Comparison of ENCODE assay signal across 8 cellular contexts in genomic region chr2:240134956-240135520, GRCh38. TPM values are rescaled to one million over a fixed set of nuclear protein-coding genes. Genes with fewer than 3 reads are reported as not detected.
A peak's percentile ranks its signal among the peaks of the same experiment; 100 is the strongest.
DNase-seq lines count a peak whose midpoint lies in the region; ATAC-seq lines count a peak whose summit lies in the region.

No MANE protein-coding gene starts in this region.

- POLR2A ChIA-PET in activated naive CD8-positive, alpha-beta T cell treated with anti-CD3 and anti-CD28 coated beads, Interleukin-2, amount 10 ng/mL, durations not matched to agents 7 days and 5 days (lab: Charles Lee): interaction anchor here (0.7 to 1.3 kb wide), 2 partner anchors 110 to 301 kb away, joined by 3 to 9 read pairs; partner anchors contain the start of gene NDUFA10

- H3K36me3 Mint-ChIP-seq in activated naive CD8-positive, alpha-beta T cell treated with anti-CD3 and anti-CD28 coated beads, Interleukin-2, amount 10 ng/mL, durations not matched to agents 7 days and 5 days: no peaks in the 10 kb centered on the region
- peaks cover 16 to 36% of the 10 kb centered on the region in 2 donors for H3K36me3 Mint-ChIP-seq in stimulated activated naive B cell treated with anti-CD40 and anti-IgM and Interleukin-4, amounts not matched to agents 10 μg/mL and 1 μg/mL and 100 μg/mL, for 72 hours

- H3K27ac ChIP-seq in HUES48 (ENCODE audit: low read depth, low read length) (no peak overlapping the region), iPS-20b (ENCODE audit: low read length) (no peak overlapping the region)

- peak overlapping the region; percentile 88 for H3K27ac Mint-ChIP-seq in activated naive CD8-positive, alpha-beta T cell treated with anti-CD3 and anti-CD28 coated beads, Interleukin-2, amount 10 ng/mL, durations not matched to agents 7 days and 5 days
- peak overlapping the region; percentile 95 for H3K27ac Mint-ChIP-seq in stimulated activated naive B cell treated with anti-CD40 and anti-IgM and Interleukin-4, amounts not matched to agents 10 μg/mL and 1 μg/mL and 100 μg/mL, for 72 hours

- peak overlapping the region; percentile 94 for H3K4me3 ChIP-seq in HUES48 (ENCODE audit: low read depth, low read length)
- H3K4me3 ChIP-seq in iPS-20b (ENCODE audit: low read length): peak overlapping the region; percentile 80

- H3K9me3 Mint-ChIP-seq in activated naive CD8-positive, alpha-beta T cell treated with anti-CD3 and anti-CD28 coated beads, Interleukin-2, amount 10 ng/mL, durations not matched to agents 7 days and 5 days: no peaks in the 10 kb centered on the region
- no peaks in the 10 kb centered on the region for H3K9me3 Mint-ChIP-seq in stimulated activated naive B cell treated with anti-CD40 and anti-IgM and Interleukin-4, amounts not matched to agents 10 μg/mL and 1 μg/mL and 100 μg/mL, for 72 hours

- H3K36me3 ChIP-seq in HUES48 (ENCODE audit: control insufficient read depth, insufficient read depth, low read length) (peaks cover 38% of the 10 kb centered on the region), iPS-20b (ENCODE audit: insufficient read depth, low read depth, low read length) (peaks cover 39% of the 10 kb centered on the region)

- H3K4me3 Mint-ChIP-seq in activated naive CD8-positive, alpha-beta T cell treated with anti-CD3 and anti-CD28 coated beads, Interleukin-2, amount 10 ng/mL, durations not matched to agents 7 days and 5 days: peak overlapping the region; percentile 93
- peak overlapping the region; percentile 92 to 98 for H3K4me3 Mint-ChIP-seq in stimulated activated naive B cell treated with anti-CD40 and anti-IgM and Interleukin-4, amounts not matched to agents 10 μg/mL and 1 μg/mL and 100 μg/mL, for 72 hours

- DNase-seq in activated naive CD8-positive, alpha-beta T cell treated with anti-CD3 and anti-CD28 coated beads, Interleukin-2, amount 10 ng/mL, durations not matched to agents 7 days and 5 days: peak; percentile 21
- DNase-seq in stimulated activated naive B cell treated with anti-CD40 and anti-IgM and Interleukin-4, amounts not matched to agents 10 μg/mL and 1 μg/mL and 100 μg/mL, for 72 hours: no peak
- DNase-seq in DMS79 treated with DMSO at 0.1 percent for 48 hours (lab: John Stamatoyannopoulos, UW): no peak
- DNase-seq in RPMI8226: no peak

- ATAC-seq in activated naive CD8-positive, alpha-beta T cell treated with anti-CD3 and anti-CD28 coated beads, Interleukin-2, amount 10 ng/mL, durations not matched to agents 7 days and 5 days (ENCODE audit: low read depth): no peak
- ATAC-seq in stimulated activated naive B cell treated with anti-CD40 and anti-IgM and Interleukin-4, amounts not matched to agents 10 μg/mL and 1 μg/mL and 100 μg/mL, for 72 hours (replicated peaks): no peak
- ATAC-seq in HG03045 (IDR thresholded peaks at IDR 0.05; ENCODE audit: unreplicated experiment) (no peak), HG03432 (IDR thresholded peaks at IDR 0.05; ENCODE audit: unreplicated experiment) (no peak)

- H3K4me1 ChIP-seq in HUES48 (ENCODE audit: control insufficient read depth, insufficient read depth, low read length) (peaks cover 15% of the 10 kb centered on the region), iPS-20b (ENCODE audit: insufficient read depth, low read length) (peaks cover 11% of the 10 kb centered on the region)

- H3K9me3 ChIP-seq in HUES48 (ENCODE audit: control insufficient read depth, insufficient read depth, low read length) (no peaks in the 10 kb centered on the region), iPS-20b (ENCODE audit: insufficient read depth, low read depth, low read length) (no peaks in the 10 kb centered on the region)

- H3K27me3 ChIP-seq in HUES48 (ENCODE audit: control insufficient read depth, insufficient read depth, low read length): peaks cover 5% of the 10 kb centered on the region; the same call in 1 of the 2 replicates
- peaks cover 11% of the 10 kb centered on the region for H3K27me3 ChIP-seq in iPS-20b (ENCODE audit: insufficient read depth, low read length)

- H3K9ac ChIP-seq in HUES48 (ENCODE audit: low read depth, low read length) (no peak overlapping the region), iPS-20b (ENCODE audit: low read depth, low read length) (peak overlapping the region; percentile 91)

- peaks cover 2% of the 10 kb centered on the region for H3K27me3 Mint-ChIP-seq in activated naive CD8-positive, alpha-beta T cell treated with anti-CD3 and anti-CD28 coated beads, Interleukin-2, amount 10 ng/mL, durations not matched to agents 7 days and 5 days
- H3K27me3 Mint-ChIP-seq in stimulated activated naive B cell treated with anti-CD40 and anti-IgM and Interleukin-4, amounts not matched to agents 10 μg/mL and 1 μg/mL and 100 μg/mL, for 72 hours: peaks cover 4 to 9% of the 10 kb centered on the region in 2 donors

- peaks cover 18% of the 10 kb centered on the region for H3K4me1 Mint-ChIP-seq in activated naive CD8-positive, alpha-beta T cell treated with anti-CD3 and anti-CD28 coated beads, Interleukin-2, amount 10 ng/mL, durations not matched to agents 7 days and 5 days
- H3K4me1 Mint-ChIP-seq in stimulated activated naive B cell treated with anti-CD40 and anti-IgM and Interleukin-4, amounts not matched to agents 10 μg/mL and 1 μg/mL and 100 μg/mL, for 72 hours: peaks cover 23 to 32% of the 10 kb centered on the region in 2 donors

RNA-seq across cellular contexts. Expression of gene COPS9, which starts 1.1 kb away (rescaled TPM):
- 10 to 100 TPM; 87.1 to 89.5 TPM for total RNA-seq in activated naive CD8-positive, alpha-beta T cell treated with anti-CD3 and anti-CD28 coated beads, Interleukin-2, amount 10 ng/mL, durations not matched to agents 7 days and 5 days

RNA-seq across cellular contexts. Expression of gene OTOS, which starts 5.4 kb away (rescaled TPM):
- total RNA-seq in activated naive CD8-positive, alpha-beta T cell treated with anti-CD3 and anti-CD28 coated beads, Interleukin-2, amount 10 ng/mL, durations not matched to agents 7 days and 5 days: not detected
